1 cellular context compared by ENCODE assay signal in the genomic region with DNA sequence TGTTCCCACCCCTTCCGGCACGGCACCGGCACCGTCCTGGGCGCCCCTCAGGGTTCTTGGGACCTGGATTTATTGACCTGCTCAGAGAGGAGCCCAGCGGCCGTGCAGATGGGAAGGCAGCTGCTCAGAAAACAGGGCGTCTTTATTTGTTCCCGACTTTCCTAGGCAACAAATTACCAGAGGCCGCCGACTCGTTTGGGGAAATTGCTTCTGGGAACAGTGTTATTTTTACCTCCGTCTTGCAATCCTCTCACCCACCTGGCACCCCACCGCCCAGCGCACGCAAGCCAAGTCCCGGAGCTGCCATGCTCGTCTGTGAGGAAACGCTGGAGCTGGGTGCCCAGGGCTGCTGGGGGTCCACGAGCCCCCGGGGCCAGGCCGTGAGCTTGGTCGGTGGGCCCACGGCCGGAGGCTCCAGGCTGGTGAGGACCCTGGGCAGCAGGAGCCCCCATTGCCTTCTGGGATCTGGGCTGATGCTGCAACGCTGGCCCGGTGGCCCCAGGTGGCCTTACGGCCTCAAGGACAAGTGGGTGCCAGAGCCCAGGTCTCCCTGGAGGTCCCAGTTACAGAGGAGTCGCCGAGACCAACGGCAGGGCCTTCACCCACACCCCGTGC.
TF ChIP-seq lines count a peak whose summit lies in the region.

No MANE protein-coding gene starts in this region.

TF ChIP-seq in H1, 55 proteins besides CTCF, POLR2A, EP300 and RAD21 (continued from another document):
- no peak for TF ChIP-seq TEAD4 (IDR thresholded peaks at IDR 0.05; ENCODE audit: low read depth, low read length)
- TF ChIP-seq PHF8 (conservative IDR thresholded peaks at IDR 0.05; ENCODE audit: low read depth, low read length): no peak
TF ChIP-seq in H1: peak in this region for 0.
